In genomic region chr1:176164014-176164678, GRCh38 we compare ENCODE assay signal across 17 cellular contexts. TPM values are rescaled to one million over a fixed set of nuclear protein-coding genes. Genes with fewer than 3 reads are reported as not detected.
DNase-seq lines count a peak whose midpoint lies in the region; ATAC-seq and TF ChIP-seq lines count a peak whose summit lies in the region.
"Had no signal": no experiment of that assay in that cellular context is flagged by ENCODE, and none has a peak within 500 bp of the region (broad histone marks: within the 10 kb centered on the region; RNA-seq: fewer than 3 reads in every experiment).

No MANE protein-coding gene starts in this region.

- H3K4me3 Mint-ChIP-seq in activated CD8-positive, alpha-beta T cell treated with anti-CD3 and anti-CD28 coated beads for 36 hours = no peak overlapping the region
- no peak overlapping the region for H3K4me3 Mint-ChIP-seq in activated CD8-positive, alpha-beta T cell treated with anti-CD3 and anti-CD28 coated beads, Interleukin-2, amount 10 ng/mL, durations not matched to agents 7 days and 5 days
- H3K4me3 Mint-ChIP-seq in activated T-helper 17 cell treated with anti-CD3 and anti-CD28 coated beads, Interleukin-2, amount 50 U/mL, for 72 hours = peak overlapping the region; percentile 29
- no peak overlapping the region for H3K4me3 Mint-ChIP-seq in stimulated activated naive CD8-positive, alpha-beta T cell treated with anti-CD3 and anti-CD28 coated beads, Interleukin-15, amount 100 ng/mL, for 72 hours
- H3K4me3 Mint-ChIP-seq: CD8-positive, alpha-beta memory T cell had no signal

- POLR2A ChIA-PET in activated CD8-positive, alpha-beta T cell treated with anti-CD3 and anti-CD28 coated beads for 36 hours (lab: Charles Lee) = interaction anchor here (1.4 kb wide), 1 partner anchor 42 kb away, joined by 4 read pairs; no protein-coding TSS in a partner anchor
- POLR2A ChIA-PET in activated CD8-positive, alpha-beta T cell treated with anti-CD3 and anti-CD28 coated beads, Interleukin-2, amount 10 ng/mL, durations not matched to agents 7 days and 5 days (lab: Charles Lee) = no interaction called here

- DNase-seq in activated CD8-positive, alpha-beta T cell treated with anti-CD3 and anti-CD28 coated beads for 36 hours = peak; percentile 45
- no peak for DNase-seq in activated CD8-positive, alpha-beta T cell treated with anti-CD3 and anti-CD28 coated beads, Interleukin-2, amount 10 ng/mL, durations not matched to agents 7 days and 5 days
- DNase-seq in stimulated activated CD4-positive, alpha-beta T cell treated with anti-CD3 and anti-CD28 coated beads, Interleukin-15, amount 100 ng/mL, for 24 hours = peak; percentile 16
- DNase-seq in stimulated activated CD4-positive, alpha-beta T cell treated with anti-CD3 and anti-CD28 coated beads, Interleukin-4, amount 100 ng/mL, for 4 hours = no peak
- peak in 1 of 2 donors; percentile 47 for DNase-seq in stimulated activated naive CD8-positive, alpha-beta T cell treated with anti-CD3 and anti-CD28 coated beads, Interleukin-15, amount 100 ng/mL, for 72 hours
- no peak for DNase-seq in NCI-H526 (lab: John Stamatoyannopoulos, UW)
- DNase-seq: CD8-positive, alpha-beta memory T cell; Kasumi-1; MG63; NCI-H1092; NCI-H1436 treated with DMSO at 0.1 percent for 48 hours; NCI-H2029; NCI-H345; NCI-H524 treated with DMSO at 0.1 percent for 48 hours; PC-3; RPMI8226 had no signal

- CTCF ChIA-PET in activated CD8-positive, alpha-beta T cell treated with anti-CD3 and anti-CD28 coated beads for 36 hours (lab: Charles Lee) = no interaction called here
- CTCF ChIA-PET in activated CD8-positive, alpha-beta T cell treated with anti-CD3 and anti-CD28 coated beads, Interleukin-2, amount 10 ng/mL, durations not matched to agents 7 days and 5 days (lab: Charles Lee) = no interaction called here

- peak; percentile 63 for ATAC-seq in activated CD8-positive, alpha-beta T cell treated with anti-CD3 and anti-CD28 coated beads for 36 hours
- no peak for ATAC-seq in activated CD8-positive, alpha-beta T cell treated with anti-CD3 and anti-CD28 coated beads, Interleukin-2, amount 10 ng/mL, durations not matched to agents 7 days and 5 days
- ATAC-seq in activated T-helper 17 cell treated with anti-CD3 and anti-CD28 coated beads, Interleukin-2, amount 50 U/mL, for 72 hours (replicated peaks) = peak; percentile 92
- ATAC-seq in stimulated activated naive CD8-positive, alpha-beta T cell treated with anti-CD3 and anti-CD28 coated beads, Interleukin-15, amount 100 ng/mL, for 72 hours = peak; percentile 98
- ATAC-seq: PC-3 had no signal

- peaks cover 6% of the 10 kb centered on the region for H3K9me3 Mint-ChIP-seq in activated CD8-positive, alpha-beta T cell treated with anti-CD3 and anti-CD28 coated beads for 36 hours
- H3K9me3 Mint-ChIP-seq in activated CD8-positive, alpha-beta T cell treated with anti-CD3 and anti-CD28 coated beads, Interleukin-2, amount 10 ng/mL, durations not matched to agents 7 days and 5 days (ENCODE audit: insufficient read depth) = no peaks in the 10 kb centered on the region
- H3K9me3 Mint-ChIP-seq in activated T-helper 17 cell treated with anti-CD3 and anti-CD28 coated beads, Interleukin-2, amount 50 U/mL, for 72 hours = no peaks in the 10 kb centered on the region
- peaks cover 0 to 4% of the 10 kb centered on the region in 2 donors for H3K9me3 Mint-ChIP-seq in stimulated activated naive CD8-positive, alpha-beta T cell treated with anti-CD3 and anti-CD28 coated beads, Interleukin-15, amount 100 ng/mL, for 72 hours

- intact Hi-C loops in activated CD8-positive, alpha-beta T cell treated with anti-CD3 and anti-CD28 coated beads for 36 hours (cut with micrococcal nuclease) = loop anchor here (5.0 kb wide), 1 partner anchor 52 kb away; no protein-coding TSS in a partner anchor

- peak overlapping the region; percentile 40 for H3K27ac Mint-ChIP-seq in activated CD8-positive, alpha-beta T cell treated with anti-CD3 and anti-CD28 coated beads for 36 hours
- H3K27ac Mint-ChIP-seq in activated CD8-positive, alpha-beta T cell treated with anti-CD3 and anti-CD28 coated beads, Interleukin-2, amount 10 ng/mL, durations not matched to agents 7 days and 5 days = no peak overlapping the region
- H3K27ac Mint-ChIP-seq in activated T-helper 17 cell treated with anti-CD3 and anti-CD28 coated beads, Interleukin-2, amount 50 U/mL, for 72 hours = peak overlapping the region; percentile 86
- H3K27ac Mint-ChIP-seq in stimulated activated naive CD8-positive, alpha-beta T cell treated with anti-CD3 and anti-CD28 coated beads, Interleukin-15, amount 100 ng/mL, for 72 hours = no peak overlapping the region

- H3K36me3 Mint-ChIP-seq in activated CD8-positive, alpha-beta T cell treated with anti-CD3 and anti-CD28 coated beads for 36 hours (ENCODE audit: low read depth) = peaks cover 59% of the 10 kb centered on the region
- peaks cover 59% of the 10 kb centered on the region for H3K36me3 Mint-ChIP-seq in activated CD8-positive, alpha-beta T cell treated with anti-CD3 and anti-CD28 coated beads, Interleukin-2, amount 10 ng/mL, durations not matched to agents 7 days and 5 days (ENCODE audit: low read depth)
- peaks cover 91% of the 10 kb centered on the region for H3K36me3 Mint-ChIP-seq in activated T-helper 17 cell treated with anti-CD3 and anti-CD28 coated beads, Interleukin-2, amount 50 U/mL, for 72 hours (ENCODE audit: low read depth)

- no peaks in the 10 kb centered on the region for H3K27me3 Mint-ChIP-seq in activated CD8-positive, alpha-beta T cell treated with anti-CD3 and anti-CD28 coated beads for 36 hours
- no peaks in the 10 kb centered on the region for H3K27me3 Mint-ChIP-seq in activated CD8-positive, alpha-beta T cell treated with anti-CD3 and anti-CD28 coated beads, Interleukin-2, amount 10 ng/mL, durations not matched to agents 7 days and 5 days (ENCODE audit: low read depth)
- no peaks in the 10 kb centered on the region for H3K27me3 Mint-ChIP-seq in activated T-helper 17 cell treated with anti-CD3 and anti-CD28 coated beads, Interleukin-2, amount 50 U/mL, for 72 hours
- H3K27me3 Mint-ChIP-seq in stimulated activated naive CD8-positive, alpha-beta T cell treated with anti-CD3 and anti-CD28 coated beads, Interleukin-15, amount 100 ng/mL, for 72 hours = no peaks in the 10 kb centered on the region

- TF ChIP-seq CTCF in activated CD8-positive, alpha-beta T cell treated with anti-CD3 and anti-CD28 coated beads for 36 hours (IDR thresholded peaks at IDR 0.05) = no peak

- H3K4me1 Mint-ChIP-seq in activated CD8-positive, alpha-beta T cell treated with anti-CD3 and anti-CD28 coated beads for 36 hours (ENCODE audit: low read depth) = peaks cover 55% of the 10 kb centered on the region
- H3K4me1 Mint-ChIP-seq in activated CD8-positive, alpha-beta T cell treated with anti-CD3 and anti-CD28 coated beads, Interleukin-2, amount 10 ng/mL, durations not matched to agents 7 days and 5 days (ENCODE audit: low read depth) = peaks cover 31% of the 10 kb centered on the region
- H3K4me1 Mint-ChIP-seq in activated T-helper 17 cell treated with anti-CD3 and anti-CD28 coated beads, Interleukin-2, amount 50 U/mL, for 72 hours = peaks cover 40% of the 10 kb centered on the region
- peaks cover 49% of the 10 kb centered on the region for H3K4me1 Mint-ChIP-seq in stimulated activated naive CD8-positive, alpha-beta T cell treated with anti-CD3 and anti-CD28 coated beads, Interleukin-15, amount 100 ng/mL, for 72 hours

RNA-seq across cellular contexts. Expression of gene COP1, which starts 42.9 kb away (rescaled TPM):
- 10 to 100 TPM; 33.8 to 36.9 TPM for total RNA-seq in activated CD8-positive, alpha-beta T cell treated with anti-CD3 and anti-CD28 coated beads for 36 hours
- 10 to 100 TPM; 41.7 to 48.3 TPM for total RNA-seq in activated CD8-positive, alpha-beta T cell treated with anti-CD3 and anti-CD28 coated beads, Interleukin-2, amount 10 ng/mL, durations not matched to agents 7 days and 5 days
- total RNA-seq in activated T-helper 17 cell treated with anti-CD3 and anti-CD28 coated beads, Interleukin-2, amount 50 U/mL, for 72 hours = 10 to 100 TPM; 42.0 to 43.8 TPM

Comparison
In these comparisons a context has a peak if more than half of its experiments do, and no peak if none do; other contexts are left out.
1. DNase-seq: peak in activated CD8-positive, alpha-beta T cell treated with anti-CD3 and anti-CD28 coated beads for 36 hours (single experiment) and stimulated activated CD4-positive, alpha-beta T cell treated with anti-CD3 and anti-CD28 coated beads, Interleukin-15, amount 100 ng/mL, for 24 hours (single experiment); none in activated CD8-positive, alpha-beta T cell treated with anti-CD3 and anti-CD28 coated beads, Interleukin-2, amount 10 ng/mL, durations not matched to agents 7 days and 5 days (single experiment), stimulated activated CD4-positive, alpha-beta T cell treated with anti-CD3 and anti-CD28 coated beads, Interleukin-4, amount 100 ng/mL, for 4 hours (0 of 2) and NCI-H526 (0 of 2).
2. H3K27ac Mint-ChIP-seq: peak in activated CD8-positive, alpha-beta T cell treated with anti-CD3 and anti-CD28 coated beads for 36 hours (single experiment) and activated T-helper 17 cell treated with anti-CD3 and anti-CD28 coated beads, Interleukin-2, amount 50 U/mL, for 72 hours (single experiment); none in activated CD8-positive, alpha-beta T cell treated with anti-CD3 and anti-CD28 coated beads, Interleukin-2, amount 10 ng/mL, durations not matched to agents 7 days and 5 days (single experiment) and stimulated activated naive CD8-positive, alpha-beta T cell treated with anti-CD3 and anti-CD28 coated beads, Interleukin-15, amount 100 ng/mL, for 72 hours (0 of 2).